In the genomic region with DNA sequence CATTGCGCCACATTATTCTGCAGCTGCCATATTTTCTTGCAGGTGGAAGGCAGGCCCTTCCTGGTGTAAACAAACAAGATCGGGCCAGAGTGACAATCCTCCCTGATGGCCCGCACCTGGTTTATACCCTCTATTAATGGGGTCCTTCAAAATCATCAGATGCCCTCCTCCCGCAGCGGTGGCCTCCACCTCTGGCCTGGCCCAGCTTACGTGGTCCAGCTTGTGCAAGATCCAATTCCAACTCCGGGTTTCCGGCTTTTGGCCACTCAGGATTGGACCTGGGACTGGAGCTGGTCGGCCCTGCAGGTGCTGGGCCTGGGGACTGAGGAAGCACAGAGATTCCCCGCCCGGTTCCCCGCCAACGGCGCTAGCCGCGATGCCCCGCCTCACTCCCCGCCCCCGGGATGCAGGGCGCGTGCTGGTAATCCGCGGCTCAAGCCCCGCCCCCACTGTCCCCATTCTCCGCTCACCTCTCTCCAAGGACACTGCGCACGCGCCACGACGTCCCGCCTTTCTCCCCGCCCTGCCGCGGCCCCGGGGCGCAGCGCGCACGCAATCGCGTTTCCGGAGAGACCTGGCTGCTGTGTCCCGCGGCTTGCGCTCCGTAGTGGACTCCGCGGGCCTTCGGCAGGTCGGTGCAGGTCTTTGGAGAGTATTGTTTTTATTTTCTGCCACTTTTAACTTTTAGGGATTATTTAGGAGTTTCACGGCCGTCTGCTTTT, we compare ENCODE assay signal across 1 cellular context.
TF ChIP-seq lines count a peak whose summit lies in the region.

A gene (plus strand): TSS at position 555 of the 722 bp plus-strand sequence. CDS start 1,441 bp downstream, outside the sequence.

TF ChIP-seq in K562, 482 proteins besides CTCF, POLR2A, EP300 and RAD21 (continued from another document and continues in another):
- TF ChIP-seq, protein P1, sequence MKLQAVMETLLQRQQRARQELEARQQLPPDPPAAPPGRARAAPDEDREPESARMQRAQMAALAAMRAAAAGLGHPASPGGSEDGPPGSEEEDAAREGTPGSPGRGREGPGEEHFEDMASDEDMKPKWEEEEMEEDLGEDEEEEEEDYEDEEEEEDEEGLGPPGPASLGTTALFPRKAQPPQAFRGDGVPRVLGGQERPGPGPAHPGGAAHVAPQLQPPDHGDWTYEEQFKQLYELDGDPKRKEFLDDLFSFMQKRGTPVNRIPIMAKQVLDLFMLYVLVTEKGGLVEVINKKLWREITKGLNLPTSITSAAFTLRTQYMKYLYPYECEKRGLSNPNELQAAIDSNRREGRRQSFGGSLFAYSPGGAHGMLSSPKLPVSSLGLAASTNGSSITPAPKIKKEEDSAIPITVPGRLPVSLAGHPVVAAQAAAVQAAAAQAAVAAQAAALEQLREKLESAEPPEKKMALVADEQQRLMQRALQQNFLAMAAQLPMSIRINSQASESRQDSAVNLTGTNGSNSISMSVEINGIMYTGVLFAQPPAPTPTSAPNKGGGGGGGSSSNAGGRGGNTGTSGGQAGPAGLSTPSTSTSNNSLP (IDR thresholded peaks at IDR 0.05; ENCODE audit: borderline replicate concordance, low read depth, low read length), result peak; percentile 18; the same call in 1 of the 2 replicates
- no peak for TF ChIP-seq HDAC6 (IDR thresholded peaks at IDR 0.05; ENCODE audit: low read depth, low read length)
- TF ChIP-seq CBX3 (IDR thresholded peaks at IDR 0.05; ENCODE audit: borderline replicate concordance in 1 of 2, low read length in 2 of 2), result peak in 1 of 2 experiments; percentile 87; a peak in 1 of 3 replicates
- peak; percentile 91 for TF ChIP-seq ETV5 (CRISPR knock-in tag; IDR thresholded peaks at IDR 0.05; ENCODE audit: low read depth)
- TF ChIP-seq EP400 (IDR thresholded peaks at IDR 0.05), result peak; percentile 82
- peak; percentile 90 for TF ChIP-seq SP1 (CRISPR knock-in tag; IDR thresholded peaks at IDR 0.05)
- TF ChIP-seq POLR2AphosphoS5 (IDR thresholded peaks at IDR 0.05; ENCODE audit: control insufficient read depth, insufficient read depth, low read depth, low read length), result peak; percentile 89
- TF ChIP-seq POLR2B (IDR thresholded peaks at IDR 0.05; ENCODE audit: low read depth, partially characterized antibody), result peak; percentile 92
- TF ChIP-seq, protein P2, sequence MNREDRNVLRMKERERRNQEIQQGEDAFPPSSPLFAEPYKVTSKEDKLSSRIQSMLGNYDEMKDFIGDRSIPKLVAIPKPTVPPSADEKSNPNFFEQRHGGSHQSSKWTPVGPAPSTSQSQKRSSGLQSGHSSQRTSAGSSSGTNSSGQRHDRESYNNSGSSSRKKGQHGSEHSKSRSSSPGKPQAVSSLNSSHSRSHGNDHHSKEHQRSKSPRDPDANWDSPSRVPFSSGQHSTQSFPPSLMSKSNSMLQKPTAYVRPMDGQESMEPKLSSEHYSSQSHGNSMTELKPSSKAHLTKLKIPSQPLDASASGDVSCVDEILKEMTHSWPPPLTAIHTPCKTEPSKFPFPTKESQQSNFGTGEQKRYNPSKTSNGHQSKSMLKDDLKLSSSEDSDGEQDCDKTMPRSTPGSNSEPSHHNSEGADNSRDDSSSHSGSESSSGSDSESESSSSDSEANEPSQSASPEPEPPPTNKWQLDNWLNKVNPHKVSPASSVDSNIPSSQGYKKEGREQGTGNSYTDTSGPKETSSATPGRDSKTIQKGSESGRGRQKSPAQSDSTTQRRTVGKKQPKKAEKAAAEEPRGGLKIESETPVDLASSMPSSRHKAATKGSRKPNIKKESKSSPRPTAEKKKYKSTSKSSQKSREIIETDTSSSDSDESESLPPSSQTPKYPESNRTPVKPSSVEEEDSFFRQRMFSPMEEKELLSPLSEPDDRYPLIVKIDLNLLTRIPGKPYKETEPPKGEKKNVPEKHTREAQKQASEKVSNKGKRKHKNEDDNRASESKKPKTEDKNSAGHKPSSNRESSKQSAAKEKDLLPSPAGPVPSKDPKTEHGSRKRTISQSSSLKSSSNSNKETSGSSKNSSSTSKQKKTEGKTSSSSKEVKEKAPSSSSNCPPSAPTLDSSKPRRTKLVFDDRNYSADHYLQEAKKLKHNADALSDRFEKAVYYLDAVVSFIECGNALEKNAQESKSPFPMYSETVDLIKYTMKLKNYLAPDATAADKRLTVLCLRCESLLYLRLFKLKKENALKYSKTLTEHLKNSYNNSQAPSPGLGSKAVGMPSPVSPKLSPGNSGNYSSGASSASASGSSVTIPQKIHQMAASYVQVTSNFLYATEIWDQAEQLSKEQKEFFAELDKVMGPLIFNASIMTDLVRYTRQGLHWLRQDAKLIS (CRISPR knock-in tag; IDR thresholded peaks at IDR 0.05), result peak; percentile 81; the same call in 1 of the 2 replicates
- peak; percentile 82 for TF ChIP-seq BCOR (IDR thresholded peaks at IDR 0.05)
- TF ChIP-seq, protein P3, sequence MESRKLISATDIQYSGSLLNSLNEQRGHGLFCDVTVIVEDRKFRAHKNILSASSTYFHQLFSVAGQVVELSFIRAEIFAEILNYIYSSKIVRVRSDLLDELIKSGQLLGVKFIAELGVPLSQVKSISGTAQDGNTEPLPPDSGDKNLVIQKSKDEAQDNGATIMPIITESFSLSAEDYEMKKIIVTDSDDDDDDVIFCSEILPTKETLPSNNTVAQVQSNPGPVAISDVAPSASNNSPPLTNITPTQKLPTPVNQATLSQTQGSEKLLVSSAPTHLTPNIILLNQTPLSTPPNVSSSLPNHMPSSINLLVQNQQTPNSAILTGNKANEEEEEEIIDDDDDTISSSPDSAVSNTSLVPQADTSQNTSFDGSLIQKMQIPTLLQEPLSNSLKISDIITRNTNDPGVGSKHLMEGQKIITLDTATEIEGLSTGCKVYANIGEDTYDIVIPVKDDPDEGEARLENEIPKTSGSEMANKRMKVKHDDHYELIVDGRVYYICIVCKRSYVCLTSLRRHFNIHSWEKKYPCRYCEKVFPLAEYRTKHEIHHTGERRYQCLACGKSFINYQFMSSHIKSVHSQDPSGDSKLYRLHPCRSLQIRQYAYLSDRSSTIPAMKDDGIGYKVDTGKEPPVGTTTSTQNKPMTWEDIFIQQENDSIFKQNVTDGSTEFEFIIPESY (CRISPR knock-in tag; IDR thresholded peaks at IDR 0.05), result peak; percentile 70
- TF ChIP-seq TRIM24 (IDR thresholded peaks at IDR 0.05), result peak in 1 of 2 experiments; percentile 64; a peak in 2 of 4 replicates
- peak; percentile 88 for TF ChIP-seq LCOR (CRISPR knock-in tag; IDR thresholded peaks at IDR 0.05)
- TF ChIP-seq NEUROD1 (IDR thresholded peaks at IDR 0.05; ENCODE audit: borderline replicate concordance, low read depth, low read length, partially characterized antibody), result peak; percentile 49
- TF ChIP-seq, protein P4, sequence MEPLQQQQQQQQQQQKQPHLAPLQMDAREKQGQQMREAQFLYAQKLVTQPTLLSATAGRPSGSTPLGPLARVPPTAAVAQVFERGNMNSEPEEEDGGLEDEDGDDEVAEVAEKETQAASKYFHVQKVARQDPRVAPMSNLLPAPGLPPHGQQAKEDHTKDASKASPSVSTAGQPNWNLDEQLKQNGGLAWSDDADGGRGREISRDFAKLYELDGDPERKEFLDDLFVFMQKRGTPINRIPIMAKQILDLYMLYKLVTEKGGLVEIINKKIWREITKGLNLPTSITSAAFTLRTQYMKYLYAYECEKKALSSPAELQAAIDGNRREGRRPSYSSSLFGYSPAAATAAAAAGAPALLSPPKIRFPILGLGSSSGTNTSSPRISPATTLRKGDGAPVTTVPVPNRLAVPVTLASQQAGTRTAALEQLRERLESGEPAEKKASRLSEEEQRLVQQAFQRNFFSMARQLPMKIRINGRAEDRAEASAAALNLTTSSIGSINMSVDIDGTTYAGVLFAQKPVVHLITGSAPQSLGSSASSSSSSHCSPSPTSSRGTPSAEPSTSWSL (CRISPR knock-in tag; IDR thresholded peaks at IDR 0.05; ENCODE audit: borderline replicate concordance), result peak; percentile 10; the same call in 1 of the 2 replicates
- TF ChIP-seq CBX1 (IDR thresholded peaks at IDR 0.05; ENCODE audit: low read depth), result 0 out of 2 replicates have a peak, but pooled peaks have one; percentile 72
- no peak; the same call in 1 of the 2 replicates for TF ChIP-seq NBN (IDR thresholded peaks at IDR 0.05; ENCODE audit: low read depth)
- TF ChIP-seq GABPB1 (CRISPR knock-in tag; IDR thresholded peaks at IDR 0.05), result peak; percentile 91
- TF ChIP-seq HDAC1 (IDR thresholded peaks at IDR 0.05), result peak in 1 of 2 experiments; percentile 77; a peak in 2 of 4 replicates
- TF ChIP-seq RHOXF2B (CRISPR knock-in tag; conservative IDR thresholded peaks at IDR 0.05), result no peak
- peak; percentile 8; the same call in 1 of the 2 replicates for TF ChIP-seq ARID1B (IDR thresholded peaks at IDR 0.05)
- no peak for TF ChIP-seq MCM7 (IDR thresholded peaks at IDR 0.05)
- TF ChIP-seq NFYB (IDR thresholded peaks at IDR 0.05; ENCODE audit: extremely low read depth, insufficient read length), result no peak
- TF ChIP-seq SMAD3 (CRISPR knock-in tag; conservative IDR thresholded peaks at IDR 0.05), result peak; percentile 73; the same call in 1 of the 2 replicates
- peak; percentile 10; the same call in 1 of the 2 replicates for TF ChIP-seq NFE2 (IDR thresholded peaks at IDR 0.05; ENCODE audit: low read depth)
- 0 out of 2 replicates have a peak, but pooled peaks have one; percentile 63 for TF ChIP-seq ZNF586 (CRISPR knock-in tag; conservative IDR thresholded peaks at IDR 0.05)
- peak; percentile 42; the same call in 1 of the 2 replicates for TF ChIP-seq TCF3 (CRISPR knock-in tag; IDR thresholded peaks at IDR 0.05)
- peak; percentile 84 for TF ChIP-seq CREM (IDR thresholded peaks at IDR 0.05; ENCODE audit: low read depth)
- TF ChIP-seq RBBP5 (IDR thresholded peaks at IDR 0.05; ENCODE audit: borderline replicate concordance, insufficient read depth, low read length, poor library complexity, severe bottlenecking), result peak; percentile 88
- TF ChIP-seq, protein P5, sequence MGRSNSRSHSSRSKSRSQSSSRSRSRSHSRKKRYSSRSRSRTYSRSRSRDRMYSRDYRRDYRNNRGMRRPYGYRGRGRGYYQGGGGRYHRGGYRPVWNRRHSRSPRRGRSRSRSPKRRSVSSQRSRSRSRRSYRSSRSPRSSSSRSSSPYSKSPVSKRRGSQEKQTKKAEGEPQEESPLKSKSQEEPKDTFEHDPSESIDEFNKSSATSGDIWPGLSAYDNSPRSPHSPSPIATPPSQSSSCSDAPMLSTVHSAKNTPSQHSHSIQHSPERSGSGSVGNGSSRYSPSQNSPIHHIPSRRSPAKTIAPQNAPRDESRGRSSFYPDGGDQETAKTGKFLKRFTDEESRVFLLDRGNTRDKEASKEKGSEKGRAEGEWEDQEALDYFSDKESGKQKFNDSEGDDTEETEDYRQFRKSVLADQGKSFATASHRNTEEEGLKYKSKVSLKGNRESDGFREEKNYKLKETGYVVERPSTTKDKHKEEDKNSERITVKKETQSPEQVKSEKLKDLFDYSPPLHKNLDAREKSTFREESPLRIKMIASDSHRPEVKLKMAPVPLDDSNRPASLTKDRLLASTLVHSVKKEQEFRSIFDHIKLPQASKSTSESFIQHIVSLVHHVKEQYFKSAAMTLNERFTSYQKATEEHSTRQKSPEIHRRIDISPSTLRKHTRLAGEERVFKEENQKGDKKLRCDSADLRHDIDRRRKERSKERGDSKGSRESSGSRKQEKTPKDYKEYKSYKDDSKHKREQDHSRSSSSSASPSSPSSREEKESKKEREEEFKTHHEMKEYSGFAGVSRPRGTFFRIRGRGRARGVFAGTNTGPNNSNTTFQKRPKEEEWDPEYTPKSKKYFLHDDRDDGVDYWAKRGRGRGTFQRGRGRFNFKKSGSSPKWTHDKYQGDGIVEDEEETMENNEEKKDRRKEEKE (IDR thresholded peaks at IDR 0.05; ENCODE audit: borderline replicate concordance in 1 of 2, control insufficient read depth in 1 of 2, low read depth in 2 of 2, low read length in 1 of 2), result peak in 1 of 2 experiments; percentile 80; a peak in 1 of 4 replicates
- TF ChIP-seq EGR1 (conservative IDR thresholded peaks at IDR 0.05), result peak; percentile 94
- no peak for TF ChIP-seq CCAR2 (IDR thresholded peaks at IDR 0.05; ENCODE audit: low read depth, low read length)
- TF ChIP-seq ESRRA (IDR thresholded peaks at IDR 0.05; ENCODE audit: borderline replicate concordance, low read depth), result peak; percentile 76; the same call in 1 of the 2 replicates
- no peak for TF ChIP-seq ZC3H4 (CRISPR knock-in tag; IDR thresholded peaks at IDR 0.05; ENCODE audit: borderline replicate concordance)
- TF ChIP-seq, protein P6, sequence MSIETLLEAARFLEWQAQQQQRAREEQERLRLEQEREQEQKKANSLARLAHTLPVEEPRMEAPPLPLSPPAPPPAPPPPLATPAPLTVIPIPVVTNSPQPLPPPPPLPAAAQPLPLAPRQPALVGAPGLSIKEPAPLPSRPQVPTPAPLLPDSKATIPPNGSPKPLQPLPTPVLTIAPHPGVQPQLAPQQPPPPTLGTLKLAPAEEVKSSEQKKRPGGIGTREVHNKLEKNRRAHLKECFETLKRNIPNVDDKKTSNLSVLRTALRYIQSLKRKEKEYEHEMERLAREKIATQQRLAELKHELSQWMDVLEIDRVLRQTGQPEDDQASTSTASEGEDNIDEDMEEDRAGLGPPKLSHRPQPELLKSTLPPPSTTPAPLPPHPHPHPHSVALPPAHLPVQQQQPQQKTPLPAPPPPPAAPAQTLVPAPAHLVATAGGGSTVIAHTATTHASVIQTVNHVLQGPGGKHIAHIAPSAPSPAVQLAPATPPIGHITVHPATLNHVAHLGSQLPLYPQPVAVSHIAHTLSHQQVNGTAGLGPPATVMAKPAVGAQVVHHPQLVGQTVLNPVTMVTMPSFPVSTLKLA (conservative IDR thresholded peaks at IDR 0.05), result peak; percentile 89 to 95
- peak; percentile 60; the same call in 1 of the 2 replicates for TF ChIP-seq MXI1 (IDR thresholded peaks at IDR 0.05; ENCODE audit: low read depth, low read length)
- TF ChIP-seq, protein P7, sequence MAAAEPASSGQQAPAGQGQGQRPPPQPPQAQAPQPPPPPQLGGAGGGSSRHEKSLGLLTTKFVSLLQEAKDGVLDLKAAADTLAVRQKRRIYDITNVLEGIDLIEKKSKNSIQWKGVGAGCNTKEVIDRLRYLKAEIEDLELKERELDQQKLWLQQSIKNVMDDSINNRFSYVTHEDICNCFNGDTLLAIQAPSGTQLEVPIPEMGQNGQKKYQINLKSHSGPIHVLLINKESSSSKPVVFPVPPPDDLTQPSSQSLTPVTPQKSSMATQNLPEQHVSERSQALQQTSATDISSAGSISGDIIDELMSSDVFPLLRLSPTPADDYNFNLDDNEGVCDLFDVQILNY (CRISPR knock-in tag; IDR thresholded peaks at IDR 0.05), result peak; percentile 56; the same call in 1 of the 2 replicates
- TF ChIP-seq, protein P8, sequence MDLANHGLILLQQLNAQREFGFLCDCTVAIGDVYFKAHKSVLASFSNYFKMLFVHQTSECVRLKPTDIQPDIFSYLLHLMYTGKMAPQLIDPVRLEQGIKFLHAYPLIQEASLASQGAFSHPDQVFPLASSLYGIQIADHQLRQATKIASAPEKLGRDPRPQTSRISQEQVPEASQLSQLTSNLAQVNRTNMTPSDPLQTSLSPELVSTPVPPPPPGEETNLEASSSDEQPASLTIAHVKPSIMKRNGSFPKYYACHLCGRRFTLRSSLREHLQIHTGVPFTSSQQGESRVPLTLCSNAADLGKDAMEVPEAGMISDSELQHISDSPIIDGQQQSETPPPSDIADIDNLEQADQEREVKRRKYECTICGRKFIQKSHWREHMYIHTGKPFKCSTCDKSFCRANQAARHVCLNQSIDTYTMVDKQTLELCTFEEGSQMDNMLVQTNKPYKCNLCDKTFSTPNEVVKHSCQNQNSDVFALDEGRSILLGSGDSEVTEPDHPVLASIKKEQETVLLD (IDR thresholded peaks at IDR 0.05), result peak; percentile 95
- TF ChIP-seq JUND (IDR thresholded peaks at IDR 0.05; ENCODE audit: borderline replicate concordance, low read depth, low read length), result peak; percentile 72
- TF ChIP-seq JUND (tag; IDR thresholded peaks at IDR 0.05; ENCODE audit: borderline replicate concordance, low read depth, low read length), result no peak; the same call in 2 of the 3 replicates
- TF ChIP-seq ATF7 (IDR thresholded peaks at IDR 0.05), result peak; percentile 80
- 0 out of 2 replicates have a peak, but pooled peaks have one; percentile 33 for TF ChIP-seq KLF6 (CRISPR knock-in tag; IDR thresholded peaks at IDR 0.05; ENCODE audit: borderline replicate concordance)
- peak; percentile 88 for TF ChIP-seq HNRNPLL (IDR thresholded peaks at IDR 0.05; ENCODE audit: low read depth, low read length, poor library complexity, severe bottlenecking)
- TF ChIP-seq CXXC5 (CRISPR knock-in tag; IDR thresholded peaks at IDR 0.05), result peak; percentile 99
